ENCODE assay signal across 10 cellular contexts in genomic region chrX:37993857-37994619, GRCh38. TPM values are rescaled to one million over a fixed set of nuclear protein-coding genes. Genes with fewer than 3 reads are reported as not detected.
DNase-seq lines count a peak whose midpoint lies in the region; ATAC-seq lines count a peak whose summit lies in the region.
"Had no signal": no experiment of that assay in that cellular context is flagged by ENCODE, and none has a peak within 500 bp of the region (broad histone marks: within the 10 kb centered on the region; RNA-seq: fewer than 3 reads in every experiment).

No MANE protein-coding gene starts in this region.

- H3K27ac Mint-ChIP-seq in effector memory CD8-positive, alpha-beta T cell = peak overlapping the region in 1 of 2 donors; percentile 46

- peak; percentile 18 for DNase-seq in A172 (ENCODE audit: low spot score)
- peak; percentile 35 for DNase-seq in NAMALWA (ENCODE audit: low spot score)
- DNase-seq in effector memory CD8-positive, alpha-beta T cell = peak in 2 of 3 experiments; percentile 3 to 4
- DNase-seq in stimulated activated CD8-positive, alpha-beta memory T cell treated with anti-CD3 and anti-CD28 coated beads, Interleukin-4, amount 100 ng/mL, for 48 hours = no peak
- no peak for DNase-seq in MV-4-11 (lab: John Stamatoyannopoulos, UW)
- DNase-seq in activated CD8-positive, alpha-beta memory T cell treated with anti-CD3 and anti-CD28 coated beads, Interleukin-2, amount 50 U/mL, for 4 hours = no peak
- DNase-seq: activated CD4-positive, alpha-beta T cell treated with anti-CD3 and anti-CD28 coated beads for 1 hour; DND-41 had no signal

- peak; percentile 71 for ATAC-seq in GM18907 (IDR thresholded peaks at IDR 0.05; ENCODE audit: unreplicated experiment)
- ATAC-seq in effector memory CD8-positive, alpha-beta T cell (replicated peaks) = peak; percentile 81
- ATAC-seq in GM21737 (IDR thresholded peaks at IDR 0.05; ENCODE audit: unreplicated experiment) = no peak

- no peaks in the 10 kb centered on the region for H3K4me1 Mint-ChIP-seq in effector memory CD8-positive, alpha-beta T cell (ENCODE audit: low read depth in 2 of 2)

- H3K4me3 Mint-ChIP-seq in effector memory CD8-positive, alpha-beta T cell = no peak overlapping the region

- H3K9me3 Mint-ChIP-seq in effector memory CD8-positive, alpha-beta T cell = no peaks in the 10 kb centered on the region

- no peaks in the 10 kb centered on the region for H3K36me3 Mint-ChIP-seq in effector memory CD8-positive, alpha-beta T cell (ENCODE audit: insufficient read depth)

- no peaks in the 10 kb centered on the region for H3K27me3 Mint-ChIP-seq in effector memory CD8-positive, alpha-beta T cell

RNA-seq across cellular contexts. Expression of gene SYTL5, which starts 12.3 kb away (rescaled TPM):
- 8.1 and 8.5 TPM in 2 replicates for total RNA-seq in A172 (2014; rRNA removed; shearing (Covaris generic))

Comparison
In these comparisons a context has a peak if more than half of its experiments do, and no peak if none do; other contexts are left out.
1. DNase-seq: peak in A172 (single experiment), NAMALWA (single experiment) and effector memory CD8-positive, alpha-beta T cell (2 of 3); none in stimulated activated CD8-positive, alpha-beta memory T cell treated with anti-CD3 and anti-CD28 coated beads, Interleukin-4, amount 100 ng/mL, for 48 hours (single experiment), MV-4-11 (single experiment) and activated CD8-positive, alpha-beta memory T cell treated with anti-CD3 and anti-CD28 coated beads, Interleukin-2, amount 50 U/mL, for 4 hours (single experiment).